In the genomic region with DNA sequence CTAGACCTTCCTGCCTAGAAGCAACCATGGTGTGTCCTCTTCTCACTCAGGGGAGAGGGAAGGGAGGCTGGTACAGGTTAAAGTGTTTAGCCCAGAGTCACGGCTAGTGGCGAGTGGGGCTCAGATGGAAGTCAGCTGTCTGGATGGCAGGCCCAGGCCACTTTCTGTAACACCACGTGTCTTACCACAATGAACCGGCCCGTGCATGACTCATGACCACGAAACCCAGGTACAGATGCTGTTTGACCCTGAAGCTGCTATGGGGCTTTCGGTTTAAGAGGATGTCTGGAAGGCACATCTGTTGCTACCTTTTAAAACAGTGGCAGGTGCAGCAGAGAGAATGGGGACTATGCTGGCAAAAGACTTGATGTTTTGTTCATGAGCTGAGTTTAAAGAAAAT, we compare ENCODE assay signal across 8 cellular contexts. TPM values are rescaled to one million over a fixed set of nuclear protein-coding genes. Genes with fewer than 3 reads are reported as not detected.
DNase-seq lines count a peak whose midpoint lies in the region; ATAC-seq and TF ChIP-seq lines count a peak whose summit lies in the region.

No MANE protein-coding gene starts in this region.

- 78 to 91% methylated on average over 6 to 7 of the region's 7 CpGs for WGBS in thyroid gland, 2 donors

- ATAC-seq in GM18502 (IDR thresholded peaks at IDR 0.05; ENCODE audit: poor library complexity, unreplicated experiment) (peak; percentile 98), HG02623 (IDR thresholded peaks at IDR 0.05; ENCODE audit: unreplicated experiment) (peak; percentile 94), PC-3 (no peak)

- peak overlapping the region; percentile 30 for H3K4me3 Mint-ChIP-seq in activated naive CD8-positive, alpha-beta T cell treated with anti-CD3 and anti-CD28 coated beads for 36 hours

- in situ Hi-C loops in ACHN (cut with HindIII; ENCODE audit: low pct_ligation_motif_present, low pct_unique_long_range_greater_than_20kb, low sequenced_read_pairs) = no loop called here

- no peak for TF ChIP-seq POLR2A in thyroid gland (IDR thresholded peaks at IDR 0.05)

- intact Hi-C loops in PC-3 (cut with micrococcal nuclease) (no loop called here), thyroid gland (cut with DNase I) (no loop called here)

- CTCF ChIA-PET in PC-3 (lab: Charles Lee) = no interaction called here

- peak; percentile 36 for DNase-seq in PC-3
- DNase-seq in activated naive CD8-positive, alpha-beta T cell treated with anti-CD3 and anti-CD28 coated beads for 36 hours = peak; percentile 75
- DNase-seq in stimulated activated CD8-positive, alpha-beta memory T cell treated with anti-CD3 and anti-CD28 coated beads, Interleukin-4, amount 100 ng/mL, for 24 hours (ENCODE audit: low read depth) = peak; percentile 38
- DNase-seq in ACHN = no peak
- no peak for DNase-seq in NCI-H1105 (lab: John Stamatoyannopoulos, UW)
- no peak for DNase-seq in thyroid gland

- H4K20me1 ChIP-seq in PC-3 (ENCODE audit: low read length) = no peaks in the 10 kb centered on the region

- H3K27me3 Mint-ChIP-seq in activated naive CD8-positive, alpha-beta T cell treated with anti-CD3 and anti-CD28 coated beads for 36 hours = no peaks in the 10 kb centered on the region

- H3K27ac ChIP-seq in PC-3 (ENCODE audit: low read length) (no peak overlapping the region), thyroid gland (no peak overlapping the region)

- no peaks in the 10 kb centered on the region for H3F3A ChIP-seq in PC-3 (ENCODE audit: low read length, unreplicated experiment)

- H3K79me2 ChIP-seq in PC-3 (ENCODE audit: low read length) = no peaks in the 10 kb centered on the region

- peaks cover 14% of the 10 kb centered on the region for H3K9me3 Mint-ChIP-seq in activated naive CD8-positive, alpha-beta T cell treated with anti-CD3 and anti-CD28 coated beads for 36 hours

- H3K4me2 ChIP-seq in PC-3 (ENCODE audit: low read length) = no peak overlapping the region

- no peaks in the 10 kb centered on the region for H3K9me2 ChIP-seq in PC-3 (replicated peaks; ENCODE audit: low read length)

- BruUV-seq in PC-3 (replicated peaks; lab: Mats Ljungman, UMichigan) = no TSS peak

- H3K27me3 ChIP-seq in PC-3 (ENCODE audit: low read length) (no peaks in the 10 kb centered on the region), thyroid gland (no peaks in the 10 kb centered on the region)

- H3K9me3 ChIP-seq in PC-3 (ENCODE audit: low read length) = no peaks in the 10 kb centered on the region
- no peaks in the 10 kb centered on the region for H3K9me3 ChIP-seq in thyroid gland

- H3K9ac ChIP-seq in PC-3 (ENCODE audit: low read length) = no peak overlapping the region

- peak overlapping the region; percentile 84 for H3K27ac Mint-ChIP-seq in activated naive CD8-positive, alpha-beta T cell treated with anti-CD3 and anti-CD28 coated beads for 36 hours

- peaks cover 10% of the 10 kb centered on the region; the same call in 1 of the 2 replicates for H3K4me1 ChIP-seq in PC-3 (ENCODE audit: insufficient read depth, low read length)
- H3K4me1 ChIP-seq in thyroid gland = no peaks in the 10 kb centered on the region

- H3K36me3 ChIP-seq in PC-3 (ENCODE audit: low read depth, low read length) = no peaks in the 10 kb centered on the region
- H3K36me3 ChIP-seq in thyroid gland = peaks cover 14 to 33% of the 10 kb centered on the region in 2 donors

- POLR2A ChIA-PET in PC-3 (lab: Charles Lee; ENCODE audit: unreplicated experiment) = no interaction called here

- peaks cover 63% of the 10 kb centered on the region for H3K4me1 Mint-ChIP-seq in activated naive CD8-positive, alpha-beta T cell treated with anti-CD3 and anti-CD28 coated beads for 36 hours

- H2AFZ ChIP-seq in PC-3 (ENCODE audit: low read length) = no peak overlapping the region

- no peak for TF ChIP-seq CTCF in PC-3 (conservative IDR thresholded peaks at IDR 0.05; ENCODE audit: low read depth, low read length)
- TF ChIP-seq CTCF in thyroid gland (IDR thresholded peaks at IDR 0.05) = no peak

- peaks cover 21% of the 10 kb centered on the region for H3K36me3 Mint-ChIP-seq in activated naive CD8-positive, alpha-beta T cell treated with anti-CD3 and anti-CD28 coated beads for 36 hours

- no peak overlapping the region for H3K4me3 ChIP-seq in PC-3 (ENCODE audit: low read length)
- H3K4me3 ChIP-seq in thyroid gland (replicated peaks in 1 of 3) = no peak overlapping the region

RNA-seq across cellular contexts. Expression of gene MPC1, which starts 36.5 kb away (rescaled TPM):
- total RNA-seq in PC-3 (2014; rRNA removed) = 10.0 and 26.7 TPM in 2 replicates
- 10 to 100 TPM; 22.2 to 25.2 TPM for total RNA-seq in activated naive CD8-positive, alpha-beta T cell treated with anti-CD3 and anti-CD28 coated beads for 36 hours
- 100 to 1,000 TPM in 2 of 4 donors, 10 to 100 TPM in 2; 69.1 to 128 (median 103) TPM for total RNA-seq in thyroid gland

Comparison
In these comparisons a context has a peak if more than half of its experiments do, and no peak if none do; other contexts are left out.
1. DNase-seq: peak in PC-3 (single experiment), activated naive CD8-positive, alpha-beta T cell treated with anti-CD3 and anti-CD28 coated beads for 36 hours (single experiment) and stimulated activated CD8-positive, alpha-beta memory T cell treated with anti-CD3 and anti-CD28 coated beads, Interleukin-4, amount 100 ng/mL, for 24 hours (single experiment); none in ACHN (single experiment), NCI-H1105 (single experiment) and thyroid gland (0 of 2).